ENCODE assay signal across 9 cellular contexts in genomic region chr9:107711528-107711927, GRCh38.
A peak's percentile ranks its signal among the peaks of the same experiment; 100 is the strongest.
DNase-seq lines count a peak whose midpoint lies in the region; ATAC-seq and TF ChIP-seq lines count a peak whose summit lies in the region.
"Had no signal": no experiment of that assay in that cellular context is flagged by ENCODE, and none has a peak within 500 bp of the region (broad histone marks: within the 10 kb centered on the region; RNA-seq: fewer than 3 reads in every experiment).

No MANE protein-coding gene starts in this region.

- H3K9me3 Mint-ChIP-seq in activated naive CD4-positive, alpha-beta T cell treated with anti-CD3 and anti-CD28 coated beads for 36 hours: peaks cover 3% of the 10 kb centered on the region
- peaks cover 4% of the 10 kb centered on the region for H3K9me3 Mint-ChIP-seq in activated T-helper 2 cell treated with anti-CD3 and anti-CD28 coated beads, Interferon-gamma antibody, Interleukin-2, Interleukin-4, amounts not matched to agents 10 μg/mL and 5 μg/mL and 100 μg/mL, durations not matched to agents 14 hours and 24 hours and 36 hours

- H3K36me3 Mint-ChIP-seq in activated naive CD4-positive, alpha-beta T cell treated with anti-CD3 and anti-CD28 coated beads for 36 hours (ENCODE audit: low read depth): peaks cover 2% of the 10 kb centered on the region
- no peaks in the 10 kb centered on the region for H3K36me3 Mint-ChIP-seq in activated T-helper 2 cell treated with anti-CD3 and anti-CD28 coated beads, Interferon-gamma antibody, Interleukin-2, Interleukin-4, amounts not matched to agents 10 μg/mL and 5 μg/mL and 100 μg/mL, durations not matched to agents 14 hours and 24 hours and 36 hours (ENCODE audit: low read depth)

- H3K36me3 ChIP-seq in gastrocnemius medialis: no peaks in the 10 kb centered on the region
- H3K36me3 ChIP-seq: lower lobe of right lung had no signal

- CTCF ChIA-PET in activated naive CD4-positive, alpha-beta T cell treated with anti-CD3 and anti-CD28 coated beads for 36 hours (lab: Charles Lee): no interaction called here

- DNase-seq in H4 (ENCODE audit: low spot score) (peak; percentile 85), NCI-H524 (lab: John Stamatoyannopoulos, UW) (peak; percentile 39 to 79), dermis blood vessel endothelial cell (peak; percentile 96), gastrocnemius medialis (no peak)
- no peak for DNase-seq in activated naive CD4-positive, alpha-beta T cell treated with anti-CD3 and anti-CD28 coated beads for 36 hours
- DNase-seq in activated T-helper 2 cell treated with anti-CD3 and anti-CD28 coated beads, Interferon-gamma antibody, Interleukin-2, Interleukin-4, amounts not matched to agents 10 μg/mL and 5 μg/mL and 100 μg/mL, durations not matched to agents 14 hours and 24 hours and 36 hours (ENCODE audit: low spot score): no peak
- DNase-seq: lower lobe of right lung had no signal

- no peak for TF ChIP-seq CTCF in gastrocnemius medialis (IDR thresholded peaks at IDR 0.05 in 4 of 5, conservative IDR thresholded peaks at IDR 0.05 in 1 of 5)

- H3K4me1 Mint-ChIP-seq in activated naive CD4-positive, alpha-beta T cell treated with anti-CD3 and anti-CD28 coated beads for 36 hours (ENCODE audit: low read depth): no peaks in the 10 kb centered on the region
- no peaks in the 10 kb centered on the region for H3K4me1 Mint-ChIP-seq in activated T-helper 2 cell treated with anti-CD3 and anti-CD28 coated beads, Interferon-gamma antibody, Interleukin-2, Interleukin-4, amounts not matched to agents 10 μg/mL and 5 μg/mL and 100 μg/mL, durations not matched to agents 14 hours and 24 hours and 36 hours (ENCODE audit: low read depth)

- in situ Hi-C loops in gastrocnemius medialis (cut with MboI; ENCODE audit: low sequenced_read_pairs in 4 of 4): no loop called here

- no peak overlapping the region for H3K27ac ChIP-seq in gastrocnemius medialis
- H3K27ac ChIP-seq: lower lobe of right lung had no signal

- peaks cover 4% of the 10 kb centered on the region for H3K27me3 Mint-ChIP-seq in activated naive CD4-positive, alpha-beta T cell treated with anti-CD3 and anti-CD28 coated beads for 36 hours (ENCODE audit: low read depth)
- H3K27me3 Mint-ChIP-seq in activated T-helper 2 cell treated with anti-CD3 and anti-CD28 coated beads, Interferon-gamma antibody, Interleukin-2, Interleukin-4, amounts not matched to agents 10 μg/mL and 5 μg/mL and 100 μg/mL, durations not matched to agents 14 hours and 24 hours and 36 hours (ENCODE audit: low read depth): no peaks in the 10 kb centered on the region

- no peak overlapping the region for H3K27ac Mint-ChIP-seq in activated naive CD4-positive, alpha-beta T cell treated with anti-CD3 and anti-CD28 coated beads for 36 hours
- no peak overlapping the region for H3K27ac Mint-ChIP-seq in activated T-helper 2 cell treated with anti-CD3 and anti-CD28 coated beads, Interferon-gamma antibody, Interleukin-2, Interleukin-4, amounts not matched to agents 10 μg/mL and 5 μg/mL and 100 μg/mL, durations not matched to agents 14 hours and 24 hours and 36 hours

- peaks cover 0 to 6% of the 10 kb centered on the region in 2 donors for H3K4me1 ChIP-seq in gastrocnemius medialis

- TF ChIP-seq POLR2A in gastrocnemius medialis (IDR thresholded peaks at IDR 0.05): no peak

- no peaks in the 10 kb centered on the region for H3K27me3 ChIP-seq in gastrocnemius medialis

- intact Hi-C loops in gastrocnemius medialis (cut with DNase I; ENCODE audit: low total_unique reads): no loop called here
- intact Hi-C loops in activated naive CD4-positive, alpha-beta T cell treated with anti-CD3 and anti-CD28 coated beads for 36 hours (cut with micrococcal nuclease): no loop called here
- intact Hi-C loops in activated T-helper 2 cell treated with anti-CD3 and anti-CD28 coated beads, Interferon-gamma antibody, Interleukin-2, Interleukin-4, amounts not matched to agents 10 μg/mL and 5 μg/mL and 100 μg/mL, durations not matched to agents 14 hours and 24 hours and 36 hours (cut with micrococcal nuclease): no loop called here

- H3K4me3 Mint-ChIP-seq in activated naive CD4-positive, alpha-beta T cell treated with anti-CD3 and anti-CD28 coated beads for 36 hours: no peak overlapping the region
- no peak overlapping the region for H3K4me3 Mint-ChIP-seq in activated T-helper 2 cell treated with anti-CD3 and anti-CD28 coated beads, Interferon-gamma antibody, Interleukin-2, Interleukin-4, amounts not matched to agents 10 μg/mL and 5 μg/mL and 100 μg/mL, durations not matched to agents 14 hours and 24 hours and 36 hours (ENCODE audit: low read depth)

- no peak overlapping the region for H3K4me3 ChIP-seq in gastrocnemius medialis
- H3K4me3 ChIP-seq: lower lobe of right lung had no signal

- ATAC-seq in gastrocnemius medialis (peak; percentile 37 to 51), HG02763 (IDR thresholded peaks at IDR 0.05; ENCODE audit: unreplicated experiment) (no peak), GM21825 (IDR thresholded peaks at IDR 0.05; ENCODE audit: unreplicated experiment) (no peak)

- H3K9me3 ChIP-seq in gastrocnemius medialis: no peaks in the 10 kb centered on the region
- H3K9me3 ChIP-seq: lower lobe of right lung had no signal

Comparison
In these comparisons a context has a peak if more than half of its experiments do, and no peak if none do; other contexts are left out.
1. DNase-seq: peak in H4 (single experiment), NCI-H524 (2 of 2) and dermis blood vessel endothelial cell (single experiment); none in gastrocnemius medialis (0 of 2), activated naive CD4-positive, alpha-beta T cell treated with anti-CD3 and anti-CD28 coated beads for 36 hours (single experiment) and activated T-helper 2 cell treated with anti-CD3 and anti-CD28 coated beads, Interferon-gamma antibody, Interleukin-2, Interleukin-4, amounts not matched to agents 10 μg/mL and 5 μg/mL and 100 μg/mL, durations not matched to agents 14 hours and 24 hours and 36 hours (single experiment).
2. ATAC-seq: peak in gastrocnemius medialis (2 of 2); none in HG02763 (single experiment) and GM21825 (single experiment).